In the genomic region with DNA sequence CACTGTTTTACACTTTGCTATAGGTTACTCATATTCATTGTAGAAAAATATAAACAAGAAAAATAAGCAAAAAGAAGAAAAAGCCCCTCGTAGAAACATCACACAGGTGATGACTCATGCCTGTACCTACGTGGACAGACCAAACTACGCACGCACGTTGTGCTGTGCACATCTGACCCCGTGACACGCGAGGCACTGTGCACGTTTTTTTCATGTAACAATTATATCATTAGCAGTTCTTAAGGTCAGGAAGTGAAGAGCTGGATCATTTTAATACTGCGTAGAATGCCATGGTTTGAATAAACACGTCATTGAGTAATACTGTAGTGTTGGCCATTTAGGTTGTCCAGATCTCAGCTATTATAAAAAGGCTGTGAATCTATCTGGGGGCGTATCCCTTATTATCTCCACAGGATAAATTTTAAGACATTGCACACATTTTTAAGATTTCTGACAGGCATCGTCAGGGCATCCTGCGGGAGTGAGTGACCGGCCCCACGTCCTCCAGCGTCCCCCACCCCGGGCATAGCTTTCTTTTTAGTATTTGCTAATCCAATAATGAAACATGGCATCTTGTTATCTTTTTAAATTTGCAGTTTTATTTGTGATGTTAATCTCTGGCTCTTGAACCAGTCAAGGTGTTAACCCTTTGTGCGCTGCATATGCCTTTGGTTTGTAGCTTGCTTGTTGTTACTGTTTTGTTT, we compare ENCODE assay signal across 14 cellular contexts. TPM values are rescaled to one million over a fixed set of nuclear protein-coding genes. Genes with fewer than 3 reads are reported as not detected.
DNase-seq lines count a peak whose midpoint lies in the region; ATAC-seq and TF ChIP-seq lines count a peak whose summit lies in the region.
"Had no signal": no experiment of that assay in that cellular context is flagged by ENCODE, and none has a peak within 500 bp of the region (broad histone marks: within the 10 kb centered on the region; RNA-seq: fewer than 3 reads in every experiment).

No MANE protein-coding gene starts in this region.

- H3K4me3 ChIP-seq in fibroblast of lung (replicated peaks in 1 of 4; ENCODE audit: control extremely low read depth in 1 of 4, insufficient read depth in 1 of 4, low read depth in 3 of 4, low read length in 4 of 4) (no peak overlapping the region), rectal smooth muscle tissue (ENCODE audit: low read length) (no peak overlapping the region)
- H3K4me3 ChIP-seq: adrenal gland had no signal

- intact Hi-C loops in activated CD8-positive, alpha-beta T cell treated with anti-CD3 and anti-CD28 coated beads for 36 hours (cut with micrococcal nuclease): no loop called here

- ATAC-seq in activated CD8-positive, alpha-beta T cell treated with anti-CD3 and anti-CD28 coated beads for 36 hours: no peak
- no peak for ATAC-seq in HG03039 (IDR thresholded peaks at IDR 0.05; ENCODE audit: unreplicated experiment)
- ATAC-seq: effector memory CD8-positive, alpha-beta T cell had no signal

- no peaks in the 10 kb centered on the region for H3K36me3 Mint-ChIP-seq in activated CD8-positive, alpha-beta T cell treated with anti-CD3 and anti-CD28 coated beads for 36 hours (ENCODE audit: low read depth)
- peaks cover 0 to 7% (median 6%) of the 10 kb centered on the region in 3 experiments; a peak in 4 of 7 replicates for H3K36me3 Mint-ChIP-seq in H9 (ENCODE audit: insufficient read depth in 1 of 3, low read depth in 3 of 3)

- H2AFZ ChIP-seq in fibroblast of lung (ENCODE audit: low read length) (no peak overlapping the region), H9 (ENCODE audit: low read length) (no peak overlapping the region)

- no peak overlapping the region for H4K8ac ChIP-seq in H9 (replicated peaks; ENCODE audit: insufficient read length, low read depth, low read length)

- H3K18ac ChIP-seq in H9 (ENCODE audit: insufficient read length, low read depth, low read length): no peak overlapping the region

- no peak overlapping the region for H4K5ac ChIP-seq in H9 (ENCODE audit: insufficient read length, low read depth, low read length)

- H3K36me3 ChIP-seq in fibroblast of lung (ENCODE audit: control insufficient read depth, insufficient read depth, low read length): no peaks in the 10 kb centered on the region
- H3K36me3 ChIP-seq in rectal smooth muscle tissue (ENCODE audit: control insufficient read depth, insufficient read depth, low read length): no peaks in the 10 kb centered on the region
- H3K36me3 ChIP-seq: adrenal gland had no signal

- H4K20me1 ChIP-seq in fibroblast of lung (ENCODE audit: control insufficient read depth, extremely low read depth, insufficient read depth, low read length) (no peaks in the 10 kb centered on the region), H9 (ENCODE audit: control insufficient read depth, insufficient read depth, insufficient read length) (no peaks in the 10 kb centered on the region)

- no peak overlapping the region for H3K14ac ChIP-seq in H9 (ENCODE audit: insufficient read depth, low read length)

- H3K79me1 ChIP-seq in H9 (ENCODE audit: insufficient read depth, low read depth, low read length, poor library complexity, severe bottlenecking): no peaks in the 10 kb centered on the region

- no peak overlapping the region for H2AK5ac ChIP-seq in H9 (ENCODE audit: insufficient read length, low read length)

- peak overlapping the region; percentile 80 for H3K27ac ChIP-seq in fibroblast of lung (ENCODE audit: insufficient read depth, low read length)
- H3K27ac ChIP-seq in rectal smooth muscle tissue (ENCODE audit: low read depth, low read length): peak overlapping the region; percentile 58
- no peak overlapping the region for H3K27ac ChIP-seq in H9 (ENCODE audit: insufficient read length, low read depth, low read length)
- H3K27ac ChIP-seq: adrenal gland had no signal

- no peak overlapping the region for H3K27ac Mint-ChIP-seq in activated CD8-positive, alpha-beta T cell treated with anti-CD3 and anti-CD28 coated beads for 36 hours
- H3K27ac Mint-ChIP-seq in H9: no peak overlapping the region
- H3K27ac Mint-ChIP-seq: CD8-positive, alpha-beta memory T cell; effector memory CD8-positive, alpha-beta T cell had no signal

- no peak overlapping the region for H2BK12ac ChIP-seq in H9 (ENCODE audit: insufficient read length, low read depth, low read length)

- H3K9me3 ChIP-seq in fibroblast of lung (ENCODE audit: control insufficient read depth, insufficient read depth, low read depth, low read length) (no peaks in the 10 kb centered on the region), H9 (ENCODE audit: control insufficient read depth, low read depth, low read length) (no peaks in the 10 kb centered on the region)
- H3K9me3 ChIP-seq: adrenal gland had no signal

- no peak overlapping the region for H2BK5ac ChIP-seq in H9 (ENCODE audit: insufficient read length, low read length)

- H3K4me2 ChIP-seq in fibroblast of lung (ENCODE audit: extremely low read depth, insufficient read depth, low read length) (peak overlapping the region; percentile 30), H9 (ENCODE audit: insufficient read depth, insufficient read length, low read length) (no peak overlapping the region)

- WGBS in H9 (ENCODE audit: extremely low coverage, insufficient read length, low lambda C conversion rate): no CpG with 5 or more reads among the region's 19 CpGs

- H3K27me3 Mint-ChIP-seq in activated CD8-positive, alpha-beta T cell treated with anti-CD3 and anti-CD28 coated beads for 36 hours: peaks cover 8% of the 10 kb centered on the region
- H3K27me3 Mint-ChIP-seq in H9 (ENCODE audit: low read depth): peaks cover 25% of the 10 kb centered on the region

- no peak overlapping the region for H3T11ph ChIP-seq in H9 (ENCODE audit: low read length)

- no peaks in the 10 kb centered on the region for H3K23me2 ChIP-seq in H9 (ENCODE audit: insufficient read length, low read depth, low read length, poor library complexity, severe bottlenecking)

- no peak overlapping the region for H3K23ac ChIP-seq in H9 (ENCODE audit: insufficient read length, low read depth, low read length)

- no peak overlapping the region for H4K91ac ChIP-seq in H9 (ENCODE audit: insufficient read length, low read depth, low read length)

- no peak overlapping the region for H2BK20ac ChIP-seq in H9 (ENCODE audit: low read depth, low read length, poor library complexity, severe bottlenecking)

- TF ChIP-seq CTCF in fibroblast of lung (conservative IDR thresholded peaks at IDR 0.05 in 1 of 2, IDR thresholded peaks at IDR 0.05 in 1 of 2; ENCODE audit: low read depth in 1 of 2, low read length in 2 of 2): no peak
- TF ChIP-seq CTCF in activated CD8-positive, alpha-beta T cell treated with anti-CD3 and anti-CD28 coated beads for 36 hours (IDR thresholded peaks at IDR 0.05): no peak
- no peak for TF ChIP-seq CTCF in H9 (conservative IDR thresholded peaks at IDR 0.05)

- POLR2A ChIA-PET in activated CD8-positive, alpha-beta T cell treated with anti-CD3 and anti-CD28 coated beads for 36 hours (lab: Charles Lee): no interaction called here

- peak overlapping the region; percentile 41 for H3K9ac ChIP-seq in fibroblast of lung (ENCODE audit: insufficient read depth, low read length)
- H3K9ac ChIP-seq in rectal smooth muscle tissue (ENCODE audit: low read length): no peak overlapping the region
- H3K9ac ChIP-seq in H9 (ENCODE audit: extremely low read depth, insufficient read length, low read length): no peak overlapping the region

- H3K9me3 Mint-ChIP-seq in activated CD8-positive, alpha-beta T cell treated with anti-CD3 and anti-CD28 coated beads for 36 hours: peaks cover 15% of the 10 kb centered on the region
- peaks cover 11 to 13% of the 10 kb centered on the region in 2 experiments for H3K9me3 Mint-ChIP-seq in H9

- H3K4ac ChIP-seq in H9 (ENCODE audit: low read depth, low read length): no peak overlapping the region

- CTCF ChIA-PET in activated CD8-positive, alpha-beta T cell treated with anti-CD3 and anti-CD28 coated beads for 36 hours (lab: Charles Lee): interaction anchor here (0.9 to 1.3 kb wide), 3 partner anchors 19 to 77 kb away, joined by 3 to 5 read pairs (median 4); no protein-coding TSS in a partner anchor

- H3K4me1 ChIP-seq in fibroblast of lung (ENCODE audit: control insufficient read depth, extremely low read depth, insufficient read depth, low read length) (peaks cover 11% of the 10 kb centered on the region), rectal smooth muscle tissue (ENCODE audit: control insufficient read depth, insufficient read depth, low read length) (no peaks in the 10 kb centered on the region), H9 (ENCODE audit: insufficient read depth, low read length) (no peaks in the 10 kb centered on the region; the same call in 1 of the 2 replicates)
- H3K4me1 ChIP-seq: adrenal gland had no signal

- H3K79me2 ChIP-seq in fibroblast of lung (ENCODE audit: control insufficient read depth, insufficient read depth, low read length): no peaks in the 10 kb centered on the region
- H3K79me2 ChIP-seq in H9 (ENCODE audit: insufficient read depth, low read length): no peaks in the 10 kb centered on the region

- H3K4me3 Mint-ChIP-seq in activated CD8-positive, alpha-beta T cell treated with anti-CD3 and anti-CD28 coated beads for 36 hours: no peak overlapping the region
- peak overlapping the region in 1 of 2 experiments; percentile 37; a peak in 1 of 5 replicates for H3K4me3 Mint-ChIP-seq in H9
- H3K4me3 Mint-ChIP-seq: CD8-positive, alpha-beta memory T cell; effector memory CD8-positive, alpha-beta T cell had no signal

- H3K4me1 Mint-ChIP-seq in activated CD8-positive, alpha-beta T cell treated with anti-CD3 and anti-CD28 coated beads for 36 hours (ENCODE audit: low read depth): no peaks in the 10 kb centered on the region
- peaks cover 26 to 34% of the 10 kb centered on the region in 2 experiments for H3K4me1 Mint-ChIP-seq in H9

- H2BK15ac ChIP-seq in H9 (ENCODE audit: low read depth, low read length): no peak overlapping the region

- H3K27me3 ChIP-seq in fibroblast of lung (ENCODE audit: control insufficient read depth, insufficient read depth, low read length) (peaks cover 3% of the 10 kb centered on the region), rectal smooth muscle tissue (ENCODE audit: control insufficient read depth, insufficient read depth, low read length) (no peaks in the 10 kb centered on the region), H9 (ENCODE audit: insufficient read depth, low read length) (no peaks in the 10 kb centered on the region; the same call in 1 of the 2 replicates)
- H3K27me3 ChIP-seq: adrenal gland had no signal

- H2BK120ac ChIP-seq in H9 (ENCODE audit: low read depth, low read length, poor library complexity, severe bottlenecking): no peak overlapping the region

- DNase-seq in AG20443 (ENCODE audit: low spot score) (peak; percentile 79), NCI-H226 (peak; percentile 94), fibroblast of lung (ENCODE audit: low read depth in 2 of 2) (peak; percentile 71 to 97), H9 (no peak), NCI-H1092 treated with DMSO at 0.1 percent for 48 hours (lab: John Stamatoyannopoulos, UW) (no peak)
- DNase-seq in activated CD8-positive, alpha-beta T cell treated with anti-CD3 and anti-CD28 coated beads for 36 hours: no peak
- DNase-seq: activated T-cell treated with anti-CD3 and anti-CD28 coated beads for 4 hours; adrenal gland; effector memory CD8-positive, alpha-beta T cell; RPMI8226; stimulated activated CD8-positive, alpha-beta memory T cell treated with anti-CD3 and anti-CD28 coated beads, Interleukin-4, amount 100 ng/mL, for 48 hours had no signal

- H3K56ac ChIP-seq in H9 (ENCODE audit: insufficient read length, low read depth, low read length): no peak overlapping the region

RNA-seq across cellular contexts. Expression of gene ADARB1, which starts 23.4 kb away (rescaled TPM):
- total RNA-seq in fibroblast of lung (22.9 and 25.3 TPM in 2 replicates), H9 (2021) (14.1 and 15.8 TPM in 2 replicates)
- 10.1 and 20.2 TPM in 2 replicates for polyA plus RNA-seq in fibroblast of lung
- polyA plus RNA-seq in fibroblast of lung (2012): 12.0 and 30.4 TPM in 2 replicates
- polyA minus RNA-seq in fibroblast of lung (ENCODE audit: low replicate concordance): 31.2 and 60.6 TPM in 2 replicates
- total RNA-seq in activated CD8-positive, alpha-beta T cell treated with anti-CD3 and anti-CD28 coated beads for 36 hours: 10 to 100 TPM; 36.2 to 37.1 TPM

Comparison
In these comparisons a context has a peak if more than half of its experiments do, and no peak if none do; other contexts are left out.
1. DNase-seq: peak in AG20443 (single experiment), NCI-H226 (single experiment) and fibroblast of lung (2 of 2); none in activated CD8-positive, alpha-beta T cell treated with anti-CD3 and anti-CD28 coated beads for 36 hours (single experiment), H9 (single experiment) and NCI-H1092 treated with DMSO at 0.1 percent for 48 hours (single experiment).